Comparison of ENCODE assay signal across 8 cellular contexts in the genomic region with DNA sequence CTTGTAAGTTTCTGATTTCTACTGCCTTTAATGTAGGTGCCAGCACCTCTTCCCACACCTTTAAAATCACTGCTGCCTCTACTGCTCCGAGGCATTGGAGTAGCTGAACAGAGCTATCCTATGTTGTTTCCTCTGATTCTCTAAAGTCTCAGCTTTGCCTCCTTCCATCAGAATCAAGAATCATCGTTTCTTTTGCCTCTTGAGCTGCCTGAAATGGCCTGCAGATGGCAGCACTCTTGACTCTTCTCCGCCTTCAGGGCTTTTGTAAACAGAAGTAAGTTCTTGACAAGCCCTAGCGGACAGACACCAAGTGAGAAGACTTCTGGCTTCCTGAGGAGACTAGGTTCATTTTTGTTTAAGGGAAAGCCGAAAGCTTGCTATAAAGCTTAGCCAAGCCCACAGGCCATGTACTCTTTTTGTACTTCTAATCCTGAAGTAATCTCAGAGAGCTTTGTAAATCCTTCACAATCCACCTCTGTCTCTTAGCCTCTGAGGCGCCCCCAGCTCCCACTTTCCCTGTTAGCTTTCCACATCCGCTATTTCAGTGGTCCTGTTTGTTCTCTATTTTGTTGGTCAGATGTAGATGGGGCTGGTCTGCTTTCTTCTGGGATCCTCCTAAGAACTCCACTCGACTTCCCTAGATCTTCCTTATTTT. TPM values are rescaled to one million over a fixed set of nuclear protein-coding genes. Genes with fewer than 3 reads are reported as not detected.
A peak's percentile ranks its signal among the peaks of the same experiment; 100 is the strongest.
DNase-seq lines count a peak whose midpoint lies in the region; ATAC-seq and TF ChIP-seq lines count a peak whose summit lies in the region.

No MANE protein-coding gene starts in this region.

- no peak overlapping the region for H3K9ac ChIP-seq in DND-41 (ENCODE audit: low read depth, low read length)
- H3K9ac ChIP-seq in SK-N-MC (ENCODE audit: insufficient read length) = no peak overlapping the region

- CTCF ChIA-PET in activated naive CD4-positive, alpha-beta T cell treated with anti-CD3 and anti-CD28 coated beads, Interleukin-2, amount 10 ng/mL, durations not matched to agents 7 days and 5 days (lab: Charles Lee) = interaction anchor here (0.6 to 1.6 kb wide), 27 partner anchors 9 to 654 kb away, joined by 3 to 15 read pairs (median 3); partner anchors contain the start of gene GTF3C3

- ATAC-seq in DND-41 (ENCODE audit: insufficient read depth, low read depth) (peak; percentile 82), GM21367 (IDR thresholded peaks at IDR 0.05; ENCODE audit: unreplicated experiment) (peak; percentile 97)

- peaks cover 26% of the 10 kb centered on the region for H3K4me1 Mint-ChIP-seq in activated naive CD4-positive, alpha-beta T cell treated with anti-CD3 and anti-CD28 coated beads, Interleukin-2, amount 10 ng/mL, durations not matched to agents 7 days and 5 days

- TF ChIP-seq CTCF in DND-41 (IDR thresholded peaks at IDR 0.05; ENCODE audit: borderline replicate concordance, extremely low read depth, low read length, poor library complexity, severe bottlenecking) (peak; percentile 86), cardiac muscle cell (IDR thresholded peaks at IDR 0.05; ENCODE audit: low read depth, low read length) (peak; percentile 91)

- no peaks in the 10 kb centered on the region for H3K79me2 ChIP-seq in DND-41 (ENCODE audit: insufficient read depth, low read length)

- H3K27ac ChIP-seq in DND-41 (ENCODE audit: low read length) (no peak overlapping the region), SK-N-MC (0 out of 2 replicates have a peak overlapping the region, but pooled peaks have one; percentile 10), cardiac muscle cell (no peak overlapping the region)

- H3K9me3 Mint-ChIP-seq in activated naive CD4-positive, alpha-beta T cell treated with anti-CD3 and anti-CD28 coated beads, Interleukin-2, amount 10 ng/mL, durations not matched to agents 7 days and 5 days = peaks cover 20% of the 10 kb centered on the region

- no peaks in the 10 kb centered on the region for H3K9me3 ChIP-seq in DND-41 (ENCODE audit: insufficient read depth, low read length, severe bottlenecking)
- H3K9me3 ChIP-seq in SK-N-MC (ENCODE audit: low read depth, low read length) = no peaks in the 10 kb centered on the region
- H3K9me3 ChIP-seq in cardiac muscle cell (ENCODE audit: low read depth) = no peaks in the 10 kb centered on the region

- H3K27me3 Mint-ChIP-seq in activated naive CD4-positive, alpha-beta T cell treated with anti-CD3 and anti-CD28 coated beads, Interleukin-2, amount 10 ng/mL, durations not matched to agents 7 days and 5 days = no peaks in the 10 kb centered on the region

- no peak overlapping the region for H2AFZ ChIP-seq in DND-41 (ENCODE audit: low read depth, low read length)

- H3K36me3 Mint-ChIP-seq in activated naive CD4-positive, alpha-beta T cell treated with anti-CD3 and anti-CD28 coated beads, Interleukin-2, amount 10 ng/mL, durations not matched to agents 7 days and 5 days = peaks cover 15% of the 10 kb centered on the region

- H3K27me3 ChIP-seq in DND-41 (ENCODE audit: insufficient read depth, low read length, poor library complexity) (no peaks in the 10 kb centered on the region), cardiac muscle cell (no peaks in the 10 kb centered on the region)

- no peak overlapping the region for H3K4me3 Mint-ChIP-seq in activated naive CD4-positive, alpha-beta T cell treated with anti-CD3 and anti-CD28 coated beads, Interleukin-2, amount 10 ng/mL, durations not matched to agents 7 days and 5 days

- no peak overlapping the region for H3K4me3 ChIP-seq in DND-41 (ENCODE audit: low read depth in 1 of 2, low read length in 2 of 2)
- no peak overlapping the region for H3K4me3 ChIP-seq in SK-N-MC
- H3K4me3 ChIP-seq in cardiac muscle cell = no peak overlapping the region

- peak; percentile 64 for DNase-seq in DND-41
- peak; percentile 21 for DNase-seq in HPDE6-E6E7 (ENCODE audit: extremely low spot score)
- peak; percentile 50 for DNase-seq in SK-N-MC (ENCODE audit: low read depth, low spot score)
- DNase-seq in activated naive CD4-positive, alpha-beta T cell treated with anti-CD3 and anti-CD28 coated beads, Interleukin-2, amount 10 ng/mL, durations not matched to agents 7 days and 5 days = peak; percentile 79
- peak; percentile 63 to 81 for DNase-seq in cardiac muscle cell (ENCODE audit: low read depth in 1 of 2, low spot score in 1 of 2)
- peak; percentile 52 for DNase-seq in retina
- no peak for DNase-seq in middle frontal gyrus (ENCODE audit: extremely low spot score, low spot score)

- H3K4me2 ChIP-seq in DND-41 (ENCODE audit: insufficient read depth, low read length) = no peak overlapping the region

- H4K20me1 ChIP-seq in DND-41 (ENCODE audit: insufficient read depth, low read length) = no peaks in the 10 kb centered on the region

- peak overlapping the region; percentile 31 for H3K27ac Mint-ChIP-seq in activated naive CD4-positive, alpha-beta T cell treated with anti-CD3 and anti-CD28 coated beads, Interleukin-2, amount 10 ng/mL, durations not matched to agents 7 days and 5 days

- H3K4me1 ChIP-seq in DND-41 (ENCODE audit: insufficient read depth, low read length) (peaks cover 8% of the 10 kb centered on the region), cardiac muscle cell (ENCODE audit: low read depth) (no peaks in the 10 kb centered on the region)

- 0 out of 2 replicates have a peak, but pooled peaks cover 10% of the 10 kb centered on the region for H3K36me3 ChIP-seq in DND-41 (ENCODE audit: insufficient read depth, low read length)
- H3K36me3 ChIP-seq in SK-N-MC (ENCODE audit: insufficient read depth, low read length) = peaks cover 4% of the 10 kb centered on the region; the same call in 1 of the 2 replicates
- no peaks in the 10 kb centered on the region for H3K36me3 ChIP-seq in cardiac muscle cell

RNA-seq across cellular contexts. Expression of gene GTF3C3, which starts 48.4 kb away (rescaled TPM):
- total RNA-seq in cardiac muscle cell = 21.2 and 46.2 TPM in 2 replicates
- 27.2 and 34.8 TPM in 2 replicates for polyA plus RNA-seq in cardiac muscle cell

RNA-seq across cellular contexts. Expression of gene C2orf66, which starts 58.1 kb away (rescaled TPM):
- total RNA-seq in cardiac muscle cell = 0.27 TPM in 1 of 2 replicates, not detected in the other
- polyA plus RNA-seq in cardiac muscle cell = 0.18 TPM in 1 of 2 replicates, not detected in the other
